Comparison of ENCODE assay signal across 33 cellular contexts in the genomic region with DNA sequence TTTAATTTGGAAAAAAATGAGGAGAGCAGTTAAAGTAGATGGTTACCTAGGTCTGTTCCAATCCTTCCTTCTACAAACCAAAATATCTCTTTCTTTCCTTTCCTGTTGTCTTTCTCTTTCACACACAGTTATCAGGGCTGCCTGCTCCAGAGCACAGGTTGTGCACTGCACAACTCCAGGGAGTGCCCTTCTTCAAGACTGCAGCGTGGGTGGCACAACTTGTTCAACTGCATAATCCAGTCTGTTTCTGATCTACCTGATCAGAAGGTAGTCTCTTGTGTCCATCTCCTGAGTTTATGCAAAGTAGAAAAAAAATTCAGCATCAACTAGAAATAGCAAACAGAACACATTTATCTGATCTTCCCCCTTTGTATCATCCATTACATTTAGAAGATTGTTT.
"Had no signal": no experiment of that assay in that cellular context is flagged by ENCODE, and none has a peak within 500 bp of the region (broad histone marks: within the 10 kb centered on the region; RNA-seq: fewer than 3 reads in every experiment).

No MANE protein-coding gene starts in this region.

- H3K4me1 ChIP-seq: body of pancreas, breast epithelium had no signal

- H3K27me3 ChIP-seq: adrenal gland, body of pancreas, brain microvascular endothelial cell, breast epithelium had no signal

- H3K9me3 Mint-ChIP-seq: activated B cell treated with CpG ODN at 0.5 μM for 24 hours; activated CD4-positive, alpha-beta memory T cell treated with anti-CD3 and anti-CD28 coated beads for 36 hours; activated CD4-positive, alpha-beta T cell treated with anti-CD3 and anti-CD28 coated beads, Interleukin-2, amount 10 ng/mL, durations not matched to agents 24 days and 14 days; activated CD8-positive, alpha-beta T cell treated with anti-CD3 and anti-CD28 coated beads for 36 hours; activated naive CD4-positive, alpha-beta T cell treated with anti-CD3 and anti-CD28 coated beads, Interleukin-2, amount 10 ng/mL, durations not matched to agents 7 days and 5 days; activated naive CD4-positive, alpha-beta T cell treated with anti-CD3 and anti-CD28 coated beads, Interleukin-2, amount 50 U/mL, for 72 hours; activated naive CD8-positive, alpha-beta T cell treated with anti-CD3 and anti-CD28 coated beads for 36 hours; activated T-cell treated with anti-CD3 and anti-CD28 coated beads, Interleukin-2, amount 50 U/mL, for 4 hours; activated T-cell treated with anti-CD3 and anti-CD28 coated beads, Interleukin-2, amount 50 U/mL, for 72 hours; activated T-helper 1 cell treated with anti-CD3 and anti-CD28 coated beads, Interleukin-12 subunit alpha, Interleukin-12 subunit beta, Interleukin-2, Interleukin-4 antibody, amounts not matched to agents 30 ng/mL and 10 ng/mL and 1 ng/mL, durations not matched to agents 14 hours and 24 hours and 36 hours; activated T-helper 17 cell treated with anti-CD3 and anti-CD28 coated beads, Interleukin-2, amount 50 U/mL, for 72 hours; T-helper 1 cell treated with Interleukin-12 subunit alpha and Interleukin-12 subunit beta and Interleukin-4 antibody, amounts not matched to agents 30 μg/mL and 1 μg/mL, for 36 hours; T-helper 2 cell treated with Interferon-gamma antibody and Interleukin-4, amounts not matched to agents 5 μg/mL and 100 μg/mL, for 36 hours had no signal

- H3K36me3 Mint-ChIP-seq: activated CD4-positive, alpha-beta memory T cell treated with anti-CD3 and anti-CD28 coated beads for 36 hours; activated naive CD4-positive, alpha-beta T cell treated with anti-CD3 and anti-CD28 coated beads, Interleukin-2, amount 10 ng/mL, durations not matched to agents 7 days and 5 days; activated naive CD4-positive, alpha-beta T cell treated with anti-CD3 and anti-CD28 coated beads, Interleukin-2, amount 50 U/mL, for 72 hours; activated naive CD8-positive, alpha-beta T cell treated with anti-CD3 and anti-CD28 coated beads for 36 hours had no signal

- H3K36me3 ChIP-seq: adrenal gland, brain microvascular endothelial cell, breast epithelium had no signal

- H3K27me3 Mint-ChIP-seq: activated B cell treated with CpG ODN at 0.5 μM for 24 hours had no signal

- H3K27ac Mint-ChIP-seq: activated B cell treated with CpG ODN at 0.5 μM for 24 hours; activated CD4-positive, alpha-beta memory T cell treated with anti-CD3 and anti-CD28 coated beads for 36 hours; activated CD4-positive, alpha-beta T cell treated with anti-CD3 and anti-CD28 coated beads, Interleukin-2, amount 10 ng/mL, durations not matched to agents 24 days and 14 days; activated CD8-positive, alpha-beta T cell treated with anti-CD3 and anti-CD28 coated beads for 36 hours; activated naive CD4-positive, alpha-beta T cell treated with anti-CD3 and anti-CD28 coated beads, Interleukin-2, amount 10 ng/mL, durations not matched to agents 7 days and 5 days; activated naive CD4-positive, alpha-beta T cell treated with anti-CD3 and anti-CD28 coated beads, Interleukin-2, amount 50 U/mL, for 72 hours; activated naive CD8-positive, alpha-beta T cell treated with anti-CD3 and anti-CD28 coated beads for 36 hours; activated T-cell treated with anti-CD3 and anti-CD28 coated beads, Interleukin-2, amount 50 U/mL, for 72 hours; activated T-helper 1 cell treated with anti-CD3 and anti-CD28 coated beads, Interleukin-12 subunit alpha, Interleukin-12 subunit beta, Interleukin-2, Interleukin-4 antibody, amounts not matched to agents 30 ng/mL and 10 ng/mL and 1 ng/mL, durations not matched to agents 14 hours and 24 hours and 36 hours; activated T-helper 17 cell treated with anti-CD3 and anti-CD28 coated beads, Interleukin-2, amount 50 U/mL, for 72 hours; T-helper 1 cell treated with Interleukin-12 subunit alpha and Interleukin-12 subunit beta and Interleukin-4 antibody, amounts not matched to agents 30 μg/mL and 1 μg/mL, for 36 hours; T-helper 2 cell treated with Interferon-gamma antibody and Interleukin-4, amounts not matched to agents 5 μg/mL and 100 μg/mL, for 36 hours had no signal

- DNase-seq: activated B cell treated with CpG ODN at 0.5 μM for 24 hours; activated CD4-positive, alpha-beta memory T cell treated with anti-CD3 and anti-CD28 coated beads for 36 hours; activated CD4-positive, alpha-beta T cell treated with anti-CD3 and anti-CD28 coated beads for 4 hours; activated CD4-positive, alpha-beta T cell treated with anti-CD3 and anti-CD28 coated beads, Interleukin-2, amount 10 ng/mL, durations not matched to agents 24 days and 14 days; activated CD4-positive, alpha-beta T cell treated with anti-CD3 and anti-CD28 coated beads, Interleukin-2, amount 50 U/mL, for 1 hour; activated CD4-positive, alpha-beta T cell treated with anti-CD3 and anti-CD28 coated beads, Interleukin-2, amount 50 U/mL, for 4 hours; activated CD4-positive, CD25-positive, alpha-beta regulatory T cell treated with anti-CD3 and anti-CD28 coated beads, Interleukin-2, amount 50 U/mL, for 72 hours; activated CD8-positive, alpha-beta T cell treated with anti-CD3 and anti-CD28 coated beads for 36 hours; activated effector memory CD4-positive, alpha-beta T cell treated with anti-CD3 and anti-CD28 coated beads, Interleukin-2, amount 50 U/mL, for 16 hours; activated gamma-delta T cell treated with Interleukin-2 at 50 U/mL for 16 hours; activated naive CD4-positive, alpha-beta T cell treated with anti-CD3 and anti-CD28 coated beads, Interleukin-2, amount 10 ng/mL, durations not matched to agents 7 days and 5 days; activated naive CD4-positive, alpha-beta T cell treated with Interleukin-2 at 50 U/mL for 16 hours; activated naive CD8-positive, alpha-beta T cell treated with anti-CD3 and anti-CD28 coated beads for 36 hours; activated T-cell treated with anti-CD3 and anti-CD28 coated beads for 4 hours; activated T-cell treated with anti-CD3 and anti-CD28 coated beads, Interleukin-2, amount 50 U/mL, for 1 hour; activated T-cell treated with anti-CD3 and anti-CD28 coated beads, Interleukin-2, amount 50 U/mL, for 4 hours; activated T-cell treated with anti-CD3 and anti-CD28 coated beads, Interleukin-2, amount 50 U/mL, for 72 hours; adrenal gland; amniotic stem cell; aorta; body of pancreas; brain microvascular endothelial cell; central memory CD4-positive, alpha-beta T cell; T-helper 1 cell; T-helper 2 cell; T-helper 9 cell had no signal

- H3K4me3 Mint-ChIP-seq: activated B cell treated with CpG ODN at 0.5 μM for 24 hours; activated CD4-positive, alpha-beta memory T cell treated with anti-CD3 and anti-CD28 coated beads for 36 hours; activated CD4-positive, alpha-beta T cell treated with anti-CD3 and anti-CD28 coated beads, Interleukin-2, amount 10 ng/mL, durations not matched to agents 24 days and 14 days; activated CD8-positive, alpha-beta T cell treated with anti-CD3 and anti-CD28 coated beads for 36 hours; activated naive CD4-positive, alpha-beta T cell treated with anti-CD3 and anti-CD28 coated beads, Interleukin-2, amount 10 ng/mL, durations not matched to agents 7 days and 5 days; activated naive CD8-positive, alpha-beta T cell treated with anti-CD3 and anti-CD28 coated beads for 36 hours; activated T-cell treated with anti-CD3 and anti-CD28 coated beads, Interleukin-2, amount 50 U/mL, for 4 hours; activated T-cell treated with anti-CD3 and anti-CD28 coated beads, Interleukin-2, amount 50 U/mL, for 72 hours; activated T-helper 1 cell treated with anti-CD3 and anti-CD28 coated beads, Interleukin-12 subunit alpha, Interleukin-12 subunit beta, Interleukin-2, Interleukin-4 antibody, amounts not matched to agents 30 ng/mL and 10 ng/mL and 1 ng/mL, durations not matched to agents 14 hours and 24 hours and 36 hours; activated T-helper 17 cell treated with anti-CD3 and anti-CD28 coated beads, Interleukin-2, amount 50 U/mL, for 72 hours; T-helper 1 cell treated with Interleukin-12 subunit alpha and Interleukin-12 subunit beta and Interleukin-4 antibody, amounts not matched to agents 30 μg/mL and 1 μg/mL, for 36 hours; T-helper 2 cell treated with Interferon-gamma antibody and Interleukin-4, amounts not matched to agents 5 μg/mL and 100 μg/mL, for 36 hours had no signal

- H3K4me3 ChIP-seq: adrenal gland, body of pancreas, breast epithelium had no signal

- ATAC-seq: activated CD8-positive, alpha-beta T cell treated with anti-CD3 and anti-CD28 coated beads for 36 hours; activated naive CD4-positive, alpha-beta T cell treated with anti-CD3 and anti-CD28 coated beads, Interleukin-2, amount 50 U/mL, for 72 hours; activated T-cell treated with anti-CD3 and anti-CD28 coated beads, Interleukin-2, amount 50 U/mL, for 4 hours; activated T-cell treated with anti-CD3 and anti-CD28 coated beads, Interleukin-2, amount 50 U/mL, for 72 hours; activated T-helper 17 cell treated with anti-CD3 and anti-CD28 coated beads, Interleukin-2, amount 50 U/mL, for 72 hours; body of pancreas had no signal

- H3K9me3 ChIP-seq: adrenal gland, body of pancreas, breast epithelium had no signal

- H3K4me1 Mint-ChIP-seq: activated B cell treated with CpG ODN at 0.5 μM for 24 hours; activated T-helper 17 cell treated with anti-CD3 and anti-CD28 coated beads, Interleukin-2, amount 50 U/mL, for 72 hours had no signal

- H3K27ac ChIP-seq: adrenal gland, body of pancreas, brain microvascular endothelial cell, breast epithelium, VCaP had no signal
